18 cellular contexts compared by ENCODE assay signal in the genomic region with DNA sequence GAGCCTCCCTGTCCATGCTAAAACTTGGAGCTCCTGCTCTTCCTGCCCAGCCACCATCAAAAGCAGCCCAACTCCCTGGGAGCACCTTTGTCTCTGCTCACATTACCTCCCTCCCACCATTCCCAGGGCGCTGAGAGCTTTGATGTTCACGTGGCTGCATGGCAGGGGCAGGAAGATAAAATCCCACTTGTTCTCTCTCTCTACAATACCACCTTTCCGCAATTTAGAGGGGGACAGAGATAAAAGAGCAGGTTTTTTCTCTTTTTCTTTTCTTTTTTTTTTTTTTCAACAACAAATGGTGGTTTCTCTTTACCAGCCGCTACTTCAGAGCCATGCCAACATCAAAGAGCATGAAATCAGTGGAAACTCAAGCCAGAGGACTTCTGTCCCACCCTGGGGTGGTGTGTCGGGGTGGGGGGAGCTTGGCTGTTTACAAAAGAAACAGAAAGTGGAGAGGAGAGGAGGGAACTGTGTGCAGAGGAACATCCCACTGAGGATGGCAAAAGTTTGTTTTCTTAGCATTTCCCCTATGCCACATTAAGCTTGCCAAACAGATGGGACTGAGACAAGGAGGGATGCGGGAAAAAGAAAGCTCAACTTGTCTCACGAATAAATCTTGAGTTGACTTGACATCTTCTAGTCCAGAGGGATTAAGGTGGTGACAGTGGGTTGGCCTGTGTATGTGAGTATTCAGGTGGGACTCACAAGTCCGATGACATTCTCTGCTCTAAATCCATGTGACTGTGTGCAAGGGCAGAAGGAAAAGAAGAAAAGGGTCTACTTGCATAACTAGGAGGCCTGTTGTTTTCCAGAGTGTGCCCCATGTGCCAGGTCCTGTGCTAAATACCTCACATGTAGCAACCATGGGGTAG.
DNase-seq lines count a peak whose midpoint lies in the region; ATAC-seq and TF ChIP-seq lines count a peak whose summit lies in the region.
"Had no signal": no experiment of that assay in that cellular context is flagged by ENCODE, and none has a peak within 500 bp of the region (broad histone marks: within the 10 kb centered on the region; RNA-seq: fewer than 3 reads in every experiment).

No MANE protein-coding gene starts in this region.

- H4K20me1 ChIP-seq in DND-41 (ENCODE audit: insufficient read depth, low read length), result no peaks in the 10 kb centered on the region
- H4K20me1 ChIP-seq in KMS-11 (ENCODE audit: insufficient read depth), result no peaks in the 10 kb centered on the region
- no peaks in the 10 kb centered on the region for H4K20me1 ChIP-seq in neural progenitor cell (ENCODE audit: low read depth)

- H3K79me2 ChIP-seq in DND-41 (ENCODE audit: insufficient read depth, low read length), result no peaks in the 10 kb centered on the region
- no peaks in the 10 kb centered on the region for H3K79me2 ChIP-seq in KMS-11 (ENCODE audit: insufficient read depth, low read depth)
- H3K79me2 ChIP-seq in neural progenitor cell (ENCODE audit: low read depth), result no peaks in the 10 kb centered on the region

- H3K27me3 Mint-ChIP-seq in neural progenitor cell (ENCODE audit: insufficient read depth, low read depth), result peaks cover 4% of the 10 kb centered on the region

- H3K36me3 ChIP-seq in DND-41 (ENCODE audit: insufficient read depth, low read length), result no peaks in the 10 kb centered on the region
- H3K36me3 ChIP-seq in KMS-11 (ENCODE audit: insufficient read depth), result no peaks in the 10 kb centered on the region
- H3K36me3 ChIP-seq in brain microvascular endothelial cell (replicated peaks), result no peaks in the 10 kb centered on the region
- no peaks in the 10 kb centered on the region for H3K36me3 ChIP-seq in neural progenitor cell
- H3K36me3 ChIP-seq: prostate gland, tibial nerve had no signal

- peaks cover 21% of the 10 kb centered on the region for H3K4me1 Mint-ChIP-seq in neural progenitor cell

- H3K9me3 Mint-ChIP-seq in neural progenitor cell, result peaks cover 15% of the 10 kb centered on the region

- H3K9me3 ChIP-seq in DND-41 (ENCODE audit: insufficient read depth, low read length, severe bottlenecking) (no peaks in the 10 kb centered on the region), neural progenitor cell (ENCODE audit: low read depth) (no peaks in the 10 kb centered on the region)
- H3K9me3 ChIP-seq: prostate gland, tibial nerve had no signal

- H2AFZ ChIP-seq in DND-41 (ENCODE audit: low read depth, low read length) (peak overlapping the region; percentile 75), KMS-11 (ENCODE audit: low read depth) (peak overlapping the region; percentile 21; the same call in 1 of the 2 replicates), neural progenitor cell (replicated peaks) (peak overlapping the region; percentile 85)

- H3K4me3 Mint-ChIP-seq in neural progenitor cell, result peak overlapping the region; percentile 24

- H3K4me1 ChIP-seq in DND-41 (ENCODE audit: insufficient read depth, low read length), result peaks cover 16% of the 10 kb centered on the region
- H3K4me1 ChIP-seq in KMS-11 (ENCODE audit: low read depth, poor library complexity, severe bottlenecking), result peaks cover 27% of the 10 kb centered on the region
- peaks cover 9% of the 10 kb centered on the region for H3K4me1 ChIP-seq in neural progenitor cell
- H3K4me1 ChIP-seq: prostate gland, tibial nerve had no signal

- peak overlapping the region; percentile 64 for H3K27ac ChIP-seq in DND-41 (ENCODE audit: low read length)
- H3K27ac ChIP-seq in KMS-11, result peak overlapping the region; percentile 68; the same call in 1 of the 2 replicates
- no peak overlapping the region for H3K27ac ChIP-seq in brain microvascular endothelial cell
- peak overlapping the region; percentile 20 for H3K27ac ChIP-seq in neural progenitor cell
- H3K27ac ChIP-seq: prostate gland, tibial nerve had no signal

- TF ChIP-seq CTCF in DND-41 (IDR thresholded peaks at IDR 0.05; ENCODE audit: borderline replicate concordance, extremely low read depth, low read length, poor library complexity, severe bottlenecking) (no peak), KMS-11 (conservative IDR thresholded peaks at IDR 0.05; ENCODE audit: low read depth, low read length) (no peak), brain microvascular endothelial cell (IDR thresholded peaks at IDR 0.05; ENCODE audit: low read depth, low read length, missing control alignments) (no peak), neural progenitor cell (IDR thresholded peaks at IDR 0.05) (no peak)

- H3K27me3 ChIP-seq in DND-41 (ENCODE audit: insufficient read depth, low read length, poor library complexity) (no peaks in the 10 kb centered on the region), KMS-11 (ENCODE audit: insufficient read depth, low read depth) (no peaks in the 10 kb centered on the region), brain microvascular endothelial cell (replicated peaks) (no peaks in the 10 kb centered on the region), neural progenitor cell (no peaks in the 10 kb centered on the region)
- H3K27me3 ChIP-seq: tibial nerve had no signal

- H3F3A ChIP-seq in neural progenitor cell (ENCODE audit: low read depth), result peaks cover 10% of the 10 kb centered on the region

- H3K36me3 Mint-ChIP-seq in neural progenitor cell, result no peaks in the 10 kb centered on the region

- ATAC-seq in DND-41 (ENCODE audit: insufficient read depth, low read depth), result peak; percentile 95

- H3K27ac Mint-ChIP-seq in neural progenitor cell, result peak overlapping the region; percentile 89

- in situ Hi-C loops in brain microvascular endothelial cell (cut with HindIII; ENCODE audit: low pct_ligation_motif_present, low sequenced_read_pairs), result no loop called here

- peak overlapping the region; percentile 24 for H3K9ac ChIP-seq in DND-41 (ENCODE audit: low read depth, low read length)
- no peak overlapping the region for H3K9ac ChIP-seq in KMS-11
- no peak overlapping the region for H3K9ac ChIP-seq in neural progenitor cell

- H3K4me2 ChIP-seq in DND-41 (ENCODE audit: insufficient read depth, low read length), result peak overlapping the region; percentile 60
- peak overlapping the region; percentile 57; the same call in 1 of the 2 replicates for H3K4me2 ChIP-seq in KMS-11
- peak overlapping the region; percentile 45 for H3K4me2 ChIP-seq in neural progenitor cell

- DNase-seq in DND-41, result peak; percentile 86
- DNase-seq in brain microvascular endothelial cell, result no peak
- peak; percentile 30 for DNase-seq in neural progenitor cell (ENCODE audit: low spot score)
- no peak for DNase-seq in activated CD4-positive, CD25-positive, alpha-beta regulatory T cell (lab: John Stamatoyannopoulos, UW)
- DNase-seq in LoVo (ENCODE audit: low spot score), result no peak
- DNase-seq in NCI-H2196 (lab: John Stamatoyannopoulos, UW; ENCODE audit: unreplicated experiment), result no peak
- no peak for DNase-seq in NCI-H526 (lab: John Stamatoyannopoulos, UW)
- DNase-seq: activated effector memory CD4-positive, alpha-beta T cell treated with anti-CD3 and anti-CD28 coated beads, Interleukin-2, amount 50 U/mL, for 16 hours; C1 segment of cervical spinal cord; central memory CD4-positive, alpha-beta T cell; head of caudate nucleus; kidney; NCI-H1048; NCI-H2171 treated with DMSO at 0.1 percent for 48 hours; SIG-M5 had no signal

- H3K4me3 ChIP-seq in DND-41 (ENCODE audit: low read depth in 1 of 2, low read length in 2 of 2) (peak overlapping the region in 1 of 2 experiments; percentile 38; a peak in 2 of 4 replicates), KMS-11 (IDR thresholded peaks at IDR 0.05; ENCODE audit: insufficient read depth, low read depth, low read length) (no peak overlapping the region), brain microvascular endothelial cell (ENCODE audit: low read depth, low read length) (peak overlapping the region; percentile 5), neural progenitor cell (no peak overlapping the region)
- H3K4me3 ChIP-seq: prostate gland, tibial nerve had no signal

Comparison
In these comparisons a context has a peak if more than half of its experiments do, and no peak if none do; other contexts are left out.
1. DNase-seq: peak in DND-41 (single experiment) and neural progenitor cell (single experiment); none in brain microvascular endothelial cell (single experiment), activated CD4-positive, CD25-positive, alpha-beta regulatory T cell (0 of 4), LoVo (single experiment), NCI-H2196 (single experiment) and NCI-H526 (0 of 2).
2. H2AFZ ChIP-seq: peak in every context shown above with its lines; median percentile 85 in neural progenitor cell; 75 in DND-41; 21 in KMS-11.
3. Peak in every context shown above with its lines, with median percentiles within 50 percentile points of each other: H3K4me2 ChIP-seq.